Comparison of ENCODE assay signal across 15 cellular contexts in genomic region chr6:28817808-28818145, GRCh38.
DNase-seq lines count a peak whose midpoint lies in the region; ATAC-seq and TF ChIP-seq lines count a peak whose summit lies in the region.
"Had no signal": no experiment of that assay in that cellular context is flagged by ENCODE, and none has a peak within 500 bp of the region (broad histone marks: within the 10 kb centered on the region; RNA-seq: fewer than 3 reads in every experiment).

No MANE protein-coding gene starts in this region.

- in situ Hi-C loops in astrocyte of the spinal cord (cut with HindIII; ENCODE audit: low sequenced_read_pairs) = no loop called here

- no peak overlapping the region for H3K27ac ChIP-seq in mesodermal cell (ENCODE audit: low read depth, low read length, severe bottlenecking)
- H3K27ac ChIP-seq in heart left ventricle = no peak overlapping the region
- H3K27ac ChIP-seq: adrenal gland, right atrium auricular region, RWPE1 had no signal

- TF ChIP-seq POLR2A in heart left ventricle (IDR thresholded peaks at IDR 0.05) = no peak

- 8 to 13% methylated on average over 4 to 7 of the region's 7 CpGs for WGBS in mesodermal cell (ENCODE audit: insufficient coverage in 2 of 2), 2 experiments
- WGBS in heart left ventricle, 4 donors = 4 to 11% (median 10%) methylated on average over 7 of the region's 7 CpGs

- H3K36me3 ChIP-seq in ES-I3 (ENCODE audit: insufficient read depth, low read length) = no peaks in the 10 kb centered on the region
- no peaks in the 10 kb centered on the region for H3K36me3 ChIP-seq in mesodermal cell (ENCODE audit: control insufficient read depth, insufficient read depth, low read length)
- no peaks in the 10 kb centered on the region for H3K36me3 ChIP-seq in heart left ventricle
- H3K36me3 ChIP-seq: adrenal gland, right atrium auricular region had no signal

- H3K4me3 ChIP-seq in Jurkat, Clone E6-1 (ENCODE audit: low read length) = peak overlapping the region; percentile 22; the same call in 1 of the 2 replicates
- peak overlapping the region; percentile 24 for H3K4me3 ChIP-seq in astrocyte of the spinal cord (ENCODE audit: low read depth, low read length)
- peak overlapping the region; percentile 9 for H3K4me3 ChIP-seq in mesodermal cell (ENCODE audit: extremely low read depth, insufficient read depth, low read length, poor library complexity, severe bottlenecking)
- no peak overlapping the region for H3K4me3 ChIP-seq in heart left ventricle
- H3K4me3 ChIP-seq: adrenal gland, right atrium auricular region had no signal

- ATAC-seq in heart left ventricle = no peak

- H3K9ac ChIP-seq in ES-I3 (ENCODE audit: low read depth, low read length) = peak overlapping the region; percentile 54; the same call in 1 of the 2 replicates

- no peaks in the 10 kb centered on the region for H3K9me3 ChIP-seq in ES-I3 (ENCODE audit: control insufficient read depth, insufficient read depth, low read length)
- no peaks in the 10 kb centered on the region for H3K9me3 ChIP-seq in mesodermal cell (ENCODE audit: control insufficient read depth, low read length)
- H3K9me3 ChIP-seq in heart left ventricle = no peaks in the 10 kb centered on the region
- H3K9me3 ChIP-seq: adrenal gland, right atrium auricular region had no signal

- DNase-seq in Jurkat, Clone E6-1 (ENCODE audit: low read depth, low spot score) = no peak
- DNase-seq in astrocyte of the spinal cord (ENCODE audit: low read depth, low spot score) (no peak), RPMI8226 (no peak), heart left ventricle (no peak), NCI-H1436 (lab: John Stamatoyannopoulos, UW) (no peak), HK-2 (ENCODE audit: unreplicated experiment) (no peak)
- DNase-seq: adrenal gland; CD4-positive, alpha-beta memory T cell; GF-D8; IMR-90; NCI-H1436 treated with DMSO at 0.1 percent for 48 hours had no signal

- peaks cover 42 to 100% (median 83%) of the 10 kb centered on the region in 9 donors for H3K27me3 ChIP-seq in heart left ventricle

- TF ChIP-seq CTCF in astrocyte of the spinal cord (IDR thresholded peaks at IDR 0.05; ENCODE audit: low read depth, low read length) (no peak), heart left ventricle (IDR thresholded peaks at IDR 0.05) (no peak)

- H3K4me1 ChIP-seq in ES-I3 (ENCODE audit: insufficient read depth, low read length) = peaks cover 5% of the 10 kb centered on the region; the same call in 1 of the 2 replicates
- no peaks in the 10 kb centered on the region for H3K4me1 ChIP-seq in mesodermal cell (ENCODE audit: control insufficient read depth, insufficient read depth, low read length, poor library complexity, severe bottlenecking)
- peaks cover 0 to 6% (median 0%) of the 10 kb centered on the region in 12 donors for H3K4me1 ChIP-seq in heart left ventricle
- H3K4me1 ChIP-seq: adrenal gland, right atrium auricular region had no signal

- intact Hi-C loops in heart left ventricle (cut with DNase I) = no loop called here

Comparison
In these comparisons a context has a peak if more than half of its experiments do, and no peak if none do; other contexts are left out.
1. H3K4me3 ChIP-seq: peak in Jurkat, Clone E6-1 (single experiment), astrocyte of the spinal cord (single experiment) and mesodermal cell (single experiment); none in heart left ventricle (0 of 12).